14 cellular contexts compared by ENCODE assay signal in the genomic region with DNA sequence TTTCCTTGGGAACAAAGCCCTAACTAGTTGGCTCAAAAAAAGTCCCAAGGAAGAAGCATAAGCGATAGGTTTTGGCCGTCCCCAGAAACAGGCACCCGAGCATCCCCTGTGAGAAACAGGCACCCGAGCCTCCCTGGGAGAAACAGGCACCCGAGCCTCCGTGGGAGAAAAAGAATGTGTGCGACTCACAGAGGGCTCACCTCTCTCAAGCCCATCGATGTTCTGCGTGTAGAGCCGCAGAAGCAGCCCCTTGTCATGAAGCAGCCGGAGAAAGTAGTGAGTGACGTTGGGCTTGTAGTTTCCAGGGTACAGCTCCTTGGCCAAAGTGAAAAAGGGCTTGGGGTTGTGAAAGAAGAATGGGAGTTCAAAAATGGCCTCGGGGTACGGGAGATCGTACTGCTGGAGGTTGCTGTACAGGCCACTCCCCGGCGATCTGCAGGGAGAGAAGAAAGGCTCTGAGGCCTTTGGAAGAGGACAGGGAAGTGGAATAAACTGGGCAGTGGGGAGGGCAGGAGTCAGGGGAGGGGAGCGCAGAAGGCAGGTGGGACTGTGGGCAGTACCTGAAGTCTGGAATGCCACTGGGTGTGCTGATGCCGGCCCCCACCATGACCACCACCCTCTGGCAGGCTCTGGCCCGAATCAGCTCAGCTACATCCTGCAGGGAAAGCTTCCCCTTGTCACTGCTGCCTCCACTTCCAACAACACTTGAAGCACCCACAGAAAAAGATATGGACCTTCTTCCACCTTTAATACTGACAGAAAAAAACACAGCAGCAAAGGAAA. TPM values are rescaled to one million over a fixed set of nuclear protein-coding genes. Genes with fewer than 3 reads are reported as not detected.
"Had no signal": no experiment of that assay in that cellular context is flagged by ENCODE, and none has a peak within 500 bp of the region (broad histone marks: within the 10 kb centered on the region; RNA-seq: fewer than 3 reads in every experiment).

No MANE protein-coding gene starts in this region.

- H3K27ac ChIP-seq: dorsolateral prefrontal cortex, esophagus squamous epithelium, parathyroid adenoma, SK-N-MC, vagina had no signal

- DNase-seq: anterior cingulate cortex; esophagus squamous epithelium; foreskin fibroblast; stimulated activated CD4-positive, alpha-beta T cell treated with anti-CD3 and anti-CD28 coated beads, Interleukin-4, amount 100 ng/mL, for 4 hours had no signal

- H3K9me3 ChIP-seq: esophagus squamous epithelium, vagina had no signal

- FAIRE-seq: bronchial epithelial cell had no signal

- H2AFZ ChIP-seq: parathyroid adenoma had no signal

- H3K4me3 ChIP-seq: dorsolateral prefrontal cortex, esophagus squamous epithelium, SK-N-MC, vagina had no signal

- ATAC-seq: activated naive CD4-positive, alpha-beta T cell treated with anti-CD3 and anti-CD28 coated beads, Interleukin-2, amount 50 U/mL, for 72 hours; left lobe of liver; WTC11 had no signal

- H3K27me3 ChIP-seq: dorsolateral prefrontal cortex, esophagus squamous epithelium, vagina had no signal

- H3K9ac ChIP-seq: parathyroid adenoma had no signal

- H3K36me3 ChIP-seq: vagina had no signal

RNA-seq across cellular contexts. Expression of a gene that starts 40.1 kb away (rescaled TPM):
- total RNA-seq: bronchial epithelial cell; chondrocyte; dorsolateral prefrontal cortex; esophagus squamous epithelium; left lobe of liver; T-helper 1 cell treated with Interleukin-12 subunit alpha and Interleukin-12 subunit beta and Interleukin-4 antibody, amounts not matched to agents 30 ng/mL and 1 ng/mL, for 36 hours; vagina; WTC11 had no signal
